In genomic region chr1:12149791-12150175, GRCh38 we compare ENCODE assay signal across 14 cellular contexts. TPM values are rescaled to one million over a fixed set of nuclear protein-coding genes. Genes with fewer than 3 reads are reported as not detected.
DNase-seq lines count a peak whose midpoint lies in the region; ATAC-seq, FAIRE-seq and TF ChIP-seq lines count a peak whose summit lies in the region.
"Had no signal": no experiment of that assay in that cellular context is flagged by ENCODE, and none has a peak within 500 bp of the region (broad histone marks: within the 10 kb centered on the region; RNA-seq: fewer than 3 reads in every experiment).

No MANE protein-coding gene starts in this region.

- no peaks in the 10 kb centered on the region for H3K27me3 ChIP-seq in small intestine (ENCODE audit: control insufficient read depth in 2 of 2, insufficient read depth in 2 of 2, low read length in 2 of 2)
- H3K27me3 ChIP-seq: heart right ventricle had no signal

- H3K27ac ChIP-seq in small intestine (ENCODE audit: low read depth in 1 of 2, low read length in 1 of 2) = peak overlapping the region; percentile 85 to 88

- peaks cover 6 to 15% of the 10 kb centered on the region in 2 donors for H3K4me1 ChIP-seq in small intestine (ENCODE audit: control insufficient read depth in 2 of 2, insufficient read depth in 1 of 2, low read depth in 1 of 2, low read length in 1 of 2)

- H3K27ac Mint-ChIP-seq in activated CD4-positive, alpha-beta T cell treated with anti-CD3 and anti-CD28 coated beads for 36 hours = peak overlapping the region; percentile 85
- peak overlapping the region; percentile 97 to 100 for H3K27ac Mint-ChIP-seq in T-cell
- peak overlapping the region; percentile 64 for H3K27ac Mint-ChIP-seq in endothelial cell (ENCODE audit: unreplicated experiment)

- no peak for FAIRE-seq in small intestine (lab: Jason Lieb, UNC)
- FAIRE-seq: A204.1, endothelial cell of umbilical vein had no signal

- TF ChIP-seq CTCF in endothelial cell (IDR thresholded peaks at IDR 0.05; ENCODE audit: unreplicated experiment) = no peak

- CTCF ChIA-PET in activated CD4-positive, alpha-beta T cell treated with anti-CD3 and anti-CD28 coated beads for 36 hours (lab: Charles Lee) = interaction anchor here (0.6 to 1.9 kb wide), 7 partner anchors 12 to 509 kb away, joined by 3 to 9 read pairs (median 3); no protein-coding TSS in a partner anchor
- CTCF ChIA-PET in T-cell (lab: Charles Lee) = interaction anchor here (0.8 to 1.9 kb wide), 5 partner anchors 12 to 29 kb away, joined by 3 to 10 read pairs (median 6); no protein-coding TSS in a partner anchor

- POLR2A ChIA-PET in activated CD4-positive, alpha-beta T cell treated with anti-CD3 and anti-CD28 coated beads for 36 hours (lab: Charles Lee) = interaction anchor here (1.1 to 1.2 kb wide), 2 partner anchors 33 to 241 kb away, joined by 3 read pairs; no protein-coding TSS in a partner anchor
- POLR2A ChIA-PET in T-cell (lab: Charles Lee) = interaction anchor here in 1 of 2 donors (0.6 to 2.5 kb wide), 3 partner anchors 28 to 497 kb away, joined by 4 to 10 read pairs (median 9); no protein-coding TSS in a partner anchor

- peaks cover 78% of the 10 kb centered on the region for H3K4me1 Mint-ChIP-seq in activated CD4-positive, alpha-beta T cell treated with anti-CD3 and anti-CD28 coated beads for 36 hours
- H3K4me1 Mint-ChIP-seq in T-cell = peaks cover 82 to 88% (median 83%) of the 10 kb centered on the region in 3 donors
- peaks cover 75% of the 10 kb centered on the region for H3K4me1 Mint-ChIP-seq in endothelial cell (ENCODE audit: unreplicated experiment)

- WGBS in small intestine, 3 donors = 83 to 89% (median 89%) methylated on average over 6 of the region's 6 CpGs

- no peaks in the 10 kb centered on the region for H3K36me3 ChIP-seq in small intestine (ENCODE audit: control insufficient read depth in 2 of 2, insufficient read depth in 2 of 2, low read length in 2 of 2)
- H3K36me3 ChIP-seq: heart right ventricle had no signal

- no peaks in the 10 kb centered on the region for H3K9me3 ChIP-seq in small intestine (ENCODE audit: control insufficient read depth, low read depth)

- H3K36me3 Mint-ChIP-seq in activated CD4-positive, alpha-beta T cell treated with anti-CD3 and anti-CD28 coated beads for 36 hours (ENCODE audit: low read depth) = peaks cover 14% of the 10 kb centered on the region
- H3K36me3 Mint-ChIP-seq in T-cell (no peaks in the 10 kb centered on the region), endothelial cell (ENCODE audit: low read depth, unreplicated experiment) (peaks cover 4% of the 10 kb centered on the region)

- intact Hi-C loops in activated CD4-positive, alpha-beta T cell treated with anti-CD3 and anti-CD28 coated beads for 36 hours (cut with DNase I, micrococcal nuclease) = no loop called here
- intact Hi-C loops in sciatic nerve (cut with DNase I) = no loop called here

- no peaks in the 10 kb centered on the region for H3K27me3 Mint-ChIP-seq in activated CD4-positive, alpha-beta T cell treated with anti-CD3 and anti-CD28 coated beads for 36 hours
- no peaks in the 10 kb centered on the region for H3K27me3 Mint-ChIP-seq in T-cell
- peaks cover 17% of the 10 kb centered on the region for H3K27me3 Mint-ChIP-seq in endothelial cell (ENCODE audit: unreplicated experiment)

- no peak for DNase-seq in activated CD4-positive, alpha-beta T cell treated with anti-CD3 and anti-CD28 coated beads for 36 hours
- DNase-seq in activated CD4-positive, alpha-beta T cell treated with anti-CD3 and anti-CD28 coated beads, Interleukin-2, amount 50 U/mL, for 48 hours = no peak
- DNase-seq in T-cell = no peak
- no peak for DNase-seq in endothelial cell (ENCODE audit: low spot score)
- no peak for DNase-seq in small intestine
- no peak for DNase-seq in sciatic nerve (ENCODE audit: low spot score)
- no peak for DNase-seq in stimulated activated CD4-positive, alpha-beta T cell treated with anti-CD3 and anti-CD28 coated beads, Interleukin-1b, Interleukin-23, amount 100 ng/mL, for 48 hours
- DNase-seq: heart right ventricle, left colon, NCI-H2081 treated with DMSO at 0.1 percent for 48 hours, NCI-H82 had no signal

- no peak for ATAC-seq in activated CD4-positive, alpha-beta T cell treated with anti-CD3 and anti-CD28 coated beads for 36 hours
- no peak for ATAC-seq in T-cell (replicated peaks in 1 of 4)
- no peak for ATAC-seq in sciatic nerve
- ATAC-seq in HG03432 (IDR thresholded peaks at IDR 0.05; ENCODE audit: unreplicated experiment) = no peak
- ATAC-seq: left colon had no signal

- H3K4me3 ChIP-seq in small intestine (ENCODE audit: low read depth in 1 of 2, low read length in 2 of 2) = no peak overlapping the region

- H3K4me3 Mint-ChIP-seq in activated CD4-positive, alpha-beta T cell treated with anti-CD3 and anti-CD28 coated beads for 36 hours = no peak overlapping the region
- H3K4me3 Mint-ChIP-seq in T-cell (peak overlapping the region in 2 of 3 donors; percentile 9 to 59), endothelial cell (ENCODE audit: unreplicated experiment) (no peak overlapping the region)

- peaks cover 15% of the 10 kb centered on the region for H3K9me3 Mint-ChIP-seq in activated CD4-positive, alpha-beta T cell treated with anti-CD3 and anti-CD28 coated beads for 36 hours (ENCODE audit: low read depth)
- H3K9me3 Mint-ChIP-seq in T-cell (peaks cover 0 to 3% (median 0%) of the 10 kb centered on the region in 3 donors), endothelial cell (ENCODE audit: unreplicated experiment) (no peaks in the 10 kb centered on the region)

RNA-seq across cellular contexts. Expression of gene TNFRSF1B, which starts 17.0 kb away (rescaled TPM):
- 100 to 1,000 TPM; 107 to 116 TPM for total RNA-seq in activated CD4-positive, alpha-beta T cell treated with anti-CD3 and anti-CD28 coated beads for 36 hours
- total RNA-seq in T-cell (100 to 1,000 TPM in 2 of 5 donors, 10 to 100 TPM in 3; 55.0 to 130 (median 99.6) TPM), endothelial cell (ENCODE audit: unreplicated experiment) (142 TPM), sciatic nerve (90.9 TPM)
- 10 to 100 TPM; 17.2 to 30.4 (median 20.0) TPM for polyA plus RNA-seq in small intestine

Comparison
In these comparisons a context has a peak if more than half of its experiments do, and no peak if none do; other contexts are left out.
1. H3K4me3 Mint-ChIP-seq: peak in T-cell (2 of 3); none in activated CD4-positive, alpha-beta T cell treated with anti-CD3 and anti-CD28 coated beads for 36 hours (single experiment) and endothelial cell (single experiment).
2. Peak in every context shown above with its lines, with median percentiles within 50 percentile points of each other: H3K27ac Mint-ChIP-seq.